8 cellular contexts compared by ENCODE assay signal in genomic region chr1:2230781-2231666, GRCh38. TPM values are rescaled to one million over a fixed set of nuclear protein-coding genes. Genes with fewer than 3 reads are reported as not detected.
DNase-seq lines count a peak whose midpoint lies in the region; ATAC-seq and TF ChIP-seq lines count a peak whose summit lies in the region.

No MANE protein-coding gene starts in this region.

- ATAC-seq in aorta (ENCODE audit: low FRiP score) (no peak), GM18519 (IDR thresholded peaks at IDR 0.05; ENCODE audit: low FRiP score, unreplicated experiment) (no peak)

- no peaks in the 10 kb centered on the region for H3K9me3 ChIP-seq in HUES64 (ENCODE audit: insufficient read depth, low read depth, low read length)
- H3K9me3 ChIP-seq in aorta (ENCODE audit: control insufficient read depth, low read length) = no peaks in the 10 kb centered on the region

- peak overlapping the region; percentile 78 for H3K9ac ChIP-seq in HUES64 (ENCODE audit: low read depth, low read length)

- TF ChIP-seq CTCF in epithelial cell of proximal tubule (conservative IDR thresholded peaks at IDR 0.05; ENCODE audit: low read depth, low read length) (no peak), nephron (IDR thresholded peaks at IDR 0.05; ENCODE audit: unreplicated experiment in 3 of 3) (no peak), GM10266 (IDR thresholded peaks at IDR 0.05; ENCODE audit: control insufficient read depth, insufficient read depth, low read depth, missing control alignments) (no peak)

- no peak overlapping the region for H3K27ac ChIP-seq in HUES64 (ENCODE audit: low read depth, low read length)
- H3K27ac ChIP-seq in aorta (ENCODE audit: low read depth in 1 of 2, low read length in 2 of 2) = peak overlapping the region in 1 of 2 donors; percentile 81

- H3K4me1 Mint-ChIP-seq in nephron = peaks cover 56% of the 10 kb centered on the region

- no peaks in the 10 kb centered on the region for H3K27me3 ChIP-seq in HUES64 (ENCODE audit: insufficient read depth, low read length)
- no peaks in the 10 kb centered on the region for H3K27me3 ChIP-seq in aorta (ENCODE audit: control insufficient read depth in 1 of 2, insufficient read depth in 2 of 2, low read length in 1 of 2)

- H3K27me3 Mint-ChIP-seq in nephron (ENCODE audit: low read depth) = no peaks in the 10 kb centered on the region

- no peaks in the 10 kb centered on the region for H3K9me3 Mint-ChIP-seq in nephron

- peak; percentile 69 for DNase-seq in activated CD8-positive, alpha-beta memory T cell treated with anti-CD3 and anti-CD28 coated beads for 24 hours
- DNase-seq in epithelial cell of proximal tubule (ENCODE audit: low read depth) (no peak), aorta (peak; percentile 53 to 78), SIG-M5 (lab: John Stamatoyannopoulos, UW) (no peak), GM10266 (ENCODE audit: extremely low spot score) (no peak)

- no peaks in the 10 kb centered on the region for H3K36me3 ChIP-seq in HUES64 (ENCODE audit: insufficient read depth, low read length)
- H3K36me3 ChIP-seq in aorta (ENCODE audit: control insufficient read depth in 1 of 2, insufficient read depth in 2 of 2, low read length in 1 of 2) = no peaks in the 10 kb centered on the region

- WGBS in HUES64 = 45% methylated on average over 35 of the region's 35 CpGs
- 2% methylated on average over 35 of the region's 35 CpGs for WGBS in aorta, 2 donors

- peak overlapping the region; percentile 80 for H3K4me3 ChIP-seq in HUES64 (ENCODE audit: low read length)
- H3K4me3 ChIP-seq in epithelial cell of proximal tubule (ENCODE audit: low read depth, low read length) = peak overlapping the region; percentile 73
- peak overlapping the region; percentile 93 for H3K4me3 ChIP-seq in aorta (ENCODE audit: low read length in 2 of 2)

- peak overlapping the region; percentile 95 to 98 (median 97) for H3K4me3 Mint-ChIP-seq in nephron

- peak overlapping the region; percentile 78 to 98 (median 92) for H3K27ac Mint-ChIP-seq in nephron

- H3K36me3 Mint-ChIP-seq in nephron (ENCODE audit: low read depth) = no peaks in the 10 kb centered on the region

- H3K4me1 ChIP-seq in HUES64 (ENCODE audit: insufficient read depth, low read length) (peaks cover 11% of the 10 kb centered on the region; the same call in 1 of the 2 replicates), aorta (ENCODE audit: control insufficient read depth in 1 of 2, insufficient read depth in 2 of 2, low read length in 2 of 2) (peaks cover 0 to 6% of the 10 kb centered on the region in 2 donors)

- intact Hi-C loops in aorta (cut with DNase I) = loop anchor here (5.0 kb wide), 3 partner anchors 46 to 81 kb away; no protein-coding TSS in a partner anchor

RNA-seq across cellular contexts. Expression of gene SKI, which starts 2.9 kb away (rescaled TPM):
- polyA plus RNA-seq in HUES64 (2013, experiment 1 of 2) = 33.1 TPM
- 32.7 TPM for polyA plus RNA-seq in HUES64 (2013, experiment 2 of 2)
- total RNA-seq in epithelial cell of proximal tubule (13.5 and 20.2 TPM in 2 replicates), aorta (100 to 1,000 TPM; 114 to 129 TPM)
- 10 to 100 TPM; 20.7 to 34.7 TPM for polyA plus RNA-seq in aorta

RNA-seq across cellular contexts. Expression of gene FAAP20, which starts 36.5 kb away (rescaled TPM):
- 76.8 TPM for polyA plus RNA-seq in HUES64 (2013, experiment 1 of 2)
- polyA plus RNA-seq in HUES64 (2013, experiment 2 of 2) = 80.1 TPM
- 40.0 and 63.3 TPM in 2 replicates for total RNA-seq in epithelial cell of proximal tubule
- total RNA-seq in aorta = 10 to 100 TPM; 49.0 to 59.9 TPM
- 100 to 1,000 TPM in 1 of 2 donors, 10 to 100 TPM in 1; 61.2 to 124 TPM for polyA plus RNA-seq in aorta

Comparison
In these comparisons a context has a peak if more than half of its experiments do, and no peak if none do; other contexts are left out.
1. DNase-seq: peak in activated CD8-positive, alpha-beta memory T cell treated with anti-CD3 and anti-CD28 coated beads for 24 hours (single experiment) and aorta (2 of 2); none in epithelial cell of proximal tubule (single experiment), SIG-M5 (single experiment) and GM10266 (single experiment).
2. Peak in every context shown above with its lines, with median percentiles within 50 percentile points of each other: H3K4me3 ChIP-seq.